In genomic region chr6:12017876-12018401, GRCh38 we compare ENCODE assay signal across 19 cellular contexts. TPM values are rescaled to one million over a fixed set of nuclear protein-coding genes. Genes with fewer than 3 reads are reported as not detected.
A peak's percentile ranks its signal among the peaks of the same experiment; 100 is the strongest.
DNase-seq lines count a peak whose midpoint lies in the region; ATAC-seq, FAIRE-seq and TF ChIP-seq lines count a peak whose summit lies in the region.
"Had no signal": no experiment of that assay in that cellular context is flagged by ENCODE, and none has a peak within 500 bp of the region (broad histone marks: within the 10 kb centered on the region; RNA-seq: fewer than 3 reads in every experiment).

No MANE protein-coding gene starts in this region.

- H3K36me3 ChIP-seq in K562 (ENCODE audit: control insufficient read depth, insufficient read depth, low read length), result peaks cover 83% of the 10 kb centered on the region
- H3K36me3 ChIP-seq in trophoblast cell (ENCODE audit: control insufficient read depth in 1 of 2, insufficient read depth in 2 of 2, low read length in 2 of 2), result peaks cover 22 to 25% of the 10 kb centered on the region in 2 experiments
- H3K36me3 ChIP-seq in body of pancreas (replicated peaks in 1 of 2; ENCODE audit: insufficient read depth in 1 of 2, low read depth in 2 of 2), result peaks cover 0 to 2% of the 10 kb centered on the region in 2 donors

- H3K9me3 ChIP-seq in CD4-positive, alpha-beta T cell (ENCODE audit: control insufficient read depth, low read length), result no peaks in the 10 kb centered on the region
- H3K9me3 ChIP-seq in K562 (replicated peaks; ENCODE audit: control insufficient read depth, insufficient read depth, low read depth, low read length) (peaks cover 14% of the 10 kb centered on the region), trophoblast cell (ENCODE audit: insufficient read depth, low read depth, low read length) (no peaks in the 10 kb centered on the region), body of pancreas (no peaks in the 10 kb centered on the region)

- no peak overlapping the region for H2BK12ac ChIP-seq in trophoblast cell (ENCODE audit: low read length)

- CTCF ChIA-PET in activated CD4-positive, alpha-beta T cell treated with anti-CD3 and anti-CD28 coated beads, Interleukin-2, amount 10 ng/mL, durations not matched to agents 7 days and 5 days (lab: Charles Lee), result interaction anchor here (1.1 to 1.5 kb wide), 2 partner anchors 10 to 13 kb away, joined by 4 to 5 read pairs; no protein-coding TSS in a partner anchor
- CTCF ChIA-PET in CD4-positive, alpha-beta T cell (lab: Charles Lee), result no interaction called here
- CTCF ChIA-PET in K562 (lab: Yijun Ruan, JAX; ENCODE audit: low intra/inter-chr PET ratio), result no interaction called here

- BruUV-seq in K562 (replicated peaks; lab: Mats Ljungman, UMichigan), result no TSS peak

- TF ChIP-seq POLR2A in K562 (conservative IDR thresholded peaks at IDR 0.05), result no peak
- no peak for TF ChIP-seq POLR2A in body of pancreas (IDR thresholded peaks at IDR 0.05)

- no peaks in the 10 kb centered on the region for H3K27me3 ChIP-seq in CD4-positive, alpha-beta T cell (ENCODE audit: control insufficient read depth, insufficient read depth, low read length)
- no peaks in the 10 kb centered on the region; a peak in 1 of 5 replicates for H3K27me3 ChIP-seq in K562 (ENCODE audit: control insufficient read depth in 2 of 2, insufficient read depth in 2 of 2, low read length in 2 of 2)
- H3K27me3 ChIP-seq in trophoblast cell (ENCODE audit: insufficient read depth, low read length), result no peaks in the 10 kb centered on the region
- no peaks in the 10 kb centered on the region for H3K27me3 ChIP-seq in body of pancreas
- H3K27me3 ChIP-seq: BLaER1 had no signal

- no peak overlapping the region for H3K4me3 ChIP-seq in K562
- no peak overlapping the region for H3K4me3 ChIP-seq in trophoblast cell (ENCODE audit: low read depth, low read length)
- H3K4me3 ChIP-seq in body of pancreas, result no peak overlapping the region
- H3K4me3 ChIP-seq: BLaER1, GM23248 had no signal

- TF ChIP-seq RAD21 in K562 (CRISPR knock-in tag; conservative IDR thresholded peaks at IDR 0.05 in 1 of 2, IDR thresholded peaks at IDR 0.05 in 1 of 2), result no peak

- no peak overlapping the region for H3K27ac ChIP-seq in CD4-positive, alpha-beta T cell (ENCODE audit: low read depth, low read length)
- H3K27ac ChIP-seq in K562 (ENCODE audit: extremely low read depth, low read depth, low read length) (no peak overlapping the region), trophoblast cell (ENCODE audit: low read depth, low read length) (no peak overlapping the region), body of pancreas (no peak overlapping the region)
- H3K27ac ChIP-seq: BLaER1, GM23248 had no signal

- H3K79me1 ChIP-seq in trophoblast cell (ENCODE audit: low read length), result peaks cover 4% of the 10 kb centered on the region

- no peak overlapping the region for H2BK5ac ChIP-seq in trophoblast cell (ENCODE audit: low read depth, low read length, poor library complexity)

- H3K4me2 ChIP-seq in K562 (ENCODE audit: insufficient read depth, low read length) (no peak overlapping the region), trophoblast cell (ENCODE audit: low read length) (no peak overlapping the region)
- H3K4me2 ChIP-seq: BLaER1 had no signal

- H3K79me2 ChIP-seq in K562 (ENCODE audit: control insufficient read depth, insufficient read depth, low read length), result peaks cover 88% of the 10 kb centered on the region
- H3K79me2 ChIP-seq in trophoblast cell (ENCODE audit: control insufficient read depth, insufficient read depth, low read length, poor library complexity), result peaks cover 3% of the 10 kb centered on the region

- H3K4ac ChIP-seq in trophoblast cell (ENCODE audit: low read depth, low read length), result no peak overlapping the region

- H4K8ac ChIP-seq in trophoblast cell (ENCODE audit: low read depth, low read length), result no peak overlapping the region

- POLR2A ChIA-PET in activated CD4-positive, alpha-beta T cell treated with anti-CD3 and anti-CD28 coated beads, Interleukin-2, amount 10 ng/mL, durations not matched to agents 7 days and 5 days (lab: Charles Lee), result no interaction called here
- POLR2A ChIA-PET in CD4-positive, alpha-beta T cell (lab: Charles Lee), result no interaction called here
- POLR2A ChIA-PET in K562 (lab: Yijun Ruan, JAX), result interaction anchor here (0.5 kb wide), 1 partner anchor 1363 kb away, joined by 3 read pairs; no protein-coding TSS in a partner anchor

- H3K9me1 ChIP-seq in K562 (ENCODE audit: control insufficient read depth, insufficient read depth, low read length), result no peaks in the 10 kb centered on the region

- H3K9me3 Mint-ChIP-seq in activated CD4-positive, alpha-beta T cell treated with anti-CD3 and anti-CD28 coated beads, Interleukin-2, amount 10 ng/mL, durations not matched to agents 7 days and 5 days, result peaks cover 18% of the 10 kb centered on the region
- no peaks in the 10 kb centered on the region for H3K9me3 Mint-ChIP-seq in CD4-positive, alpha-beta T cell

- no peak for ATAC-seq in CD4-positive, alpha-beta T cell (ENCODE audit: poor library complexity)
- ATAC-seq in K562 (no peak), body of pancreas (no peak)
- ATAC-seq: HCT116 had no signal

- 98% methylated on average over 30 of the region's 34 CpGs for WGBS in K562 (ENCODE audit: insufficient coverage, low coverage, missing lambda C conversion rate)
- no CpG with 5 or more reads among the region's 34 CpGs for WGBS in trophoblast cell (ENCODE audit: extremely low coverage, insufficient coverage, insufficient read length)
- WGBS in body of pancreas, 2 donors, result 93 to 96% methylated on average over 6 to 27 of the region's 34 CpGs

- H2AFZ ChIP-seq in K562 (ENCODE audit: low read depth, low read length) (no peak overlapping the region), trophoblast cell (ENCODE audit: insufficient read depth, low read length, poor library complexity) (no peak overlapping the region)
- H2AFZ ChIP-seq: GM23248 had no signal

- H4K91ac ChIP-seq in trophoblast cell (ENCODE audit: low read depth, low read length), result no peak overlapping the region

- peaks cover 70% of the 10 kb centered on the region for H3K36me3 Mint-ChIP-seq in activated CD4-positive, alpha-beta T cell treated with anti-CD3 and anti-CD28 coated beads, Interleukin-2, amount 10 ng/mL, durations not matched to agents 7 days and 5 days (ENCODE audit: low read depth)
- peaks cover 78% of the 10 kb centered on the region for H3K36me3 Mint-ChIP-seq in CD4-positive, alpha-beta T cell (ENCODE audit: low read depth)

- H3K4me1 ChIP-seq in K562 (replicated peaks in 1 of 2; ENCODE audit: control insufficient read depth in 2 of 2, insufficient read depth in 2 of 2, low read length in 2 of 2) (peaks cover 25 to 53% of the 10 kb centered on the region in 2 experiments), trophoblast cell (ENCODE audit: control insufficient read depth in 1 of 2, insufficient read depth in 2 of 2, low read length in 2 of 2) (peaks cover 0 to 4% of the 10 kb centered on the region in 2 experiments), body of pancreas (peaks cover 15% of the 10 kb centered on the region)

- peak overlapping the region; percentile 50 for H3K27ac Mint-ChIP-seq in activated CD4-positive, alpha-beta T cell treated with anti-CD3 and anti-CD28 coated beads, Interleukin-2, amount 10 ng/mL, durations not matched to agents 7 days and 5 days
- H3K27ac Mint-ChIP-seq in CD4-positive, alpha-beta T cell, result peak overlapping the region; percentile 78

- H2AK5ac ChIP-seq in trophoblast cell (ENCODE audit: low read length), result no peak overlapping the region

- intact Hi-C loops in CD4-positive, alpha-beta T cell (cut with DNase I, micrococcal nuclease), result loop anchor here in 1 of 2 experiments (5.0 to 10.0 kb wide), 2 partner anchors 34 to 1797 kb away; partner anchors contain the start of gene MCUR1
- intact Hi-C loops in K562 (cut with micrococcal nuclease), result no loop called here
- intact Hi-C loops in body of pancreas (cut with DNase I), result no loop called here

- peak overlapping the region; percentile 56 for H3K18ac ChIP-seq in trophoblast cell (ENCODE audit: low read length)

- H4K20me1 ChIP-seq in K562 (replicated peaks; ENCODE audit: control insufficient read depth, insufficient read depth, low read length), result no peaks in the 10 kb centered on the region

- DNase-seq in activated CD4-positive, alpha-beta T cell treated with anti-CD3 and anti-CD28 coated beads, Interleukin-2, amount 10 ng/mL, durations not matched to agents 7 days and 5 days, result no peak
- DNase-seq in activated CD4-positive, alpha-beta T cell treated with anti-CD3 and anti-CD28 coated beads for 1 hour, result no peak
- DNase-seq in CD4-positive, alpha-beta T cell, result no peak
- no peak for DNase-seq in K562 (ENCODE audit: extremely low read depth in 1 of 4, low spot score in 3 of 4)
- no peak for DNase-seq in trophoblast cell
- DNase-seq in middle frontal gyrus (ENCODE audit: extremely low spot score, low spot score), result no peak
- DNase-seq in body of pancreas, result no peak
- no peak for DNase-seq in GM19240 (ENCODE audit: insufficient read length, low spot score)
- DNase-seq: 8988T, AML-193, COR-L47, DMS53, GF-D8, GM23248, IMR-90 had no signal

- in situ Hi-C loops in K562 (cut with MboI), result no loop called here

- TF ChIP-seq EP300 in K562 (IDR thresholded peaks at IDR 0.05; ENCODE audit: low read length), result no peak

- H2BK120ac ChIP-seq in trophoblast cell (ENCODE audit: insufficient read depth, low read length, poor library complexity), result no peak overlapping the region

- peaks cover 49% of the 10 kb centered on the region for H3K4me1 Mint-ChIP-seq in activated CD4-positive, alpha-beta T cell treated with anti-CD3 and anti-CD28 coated beads, Interleukin-2, amount 10 ng/mL, durations not matched to agents 7 days and 5 days
- H3K4me1 Mint-ChIP-seq in CD4-positive, alpha-beta T cell (ENCODE audit: low read depth), result peaks cover 86% of the 10 kb centered on the region

- no peak overlapping the region for H3K14ac ChIP-seq in trophoblast cell (ENCODE audit: low read length)

- H3K4me3 Mint-ChIP-seq in activated CD4-positive, alpha-beta T cell treated with anti-CD3 and anti-CD28 coated beads, Interleukin-2, amount 10 ng/mL, durations not matched to agents 7 days and 5 days, result no peak overlapping the region
- peak overlapping the region; percentile 22 for H3K4me3 Mint-ChIP-seq in CD4-positive, alpha-beta T cell
- H3K4me3 Mint-ChIP-seq: CD4-positive, alpha-beta memory T cell had no signal

- H4K12ac ChIP-seq in trophoblast cell (ENCODE audit: low read depth, low read length), result no peak overlapping the region

- no peak for FAIRE-seq in K562 (lab: Jason Lieb, UNC)
- FAIRE-seq: H54 had no signal

- no peaks in the 10 kb centered on the region for H3K27me3 Mint-ChIP-seq in activated CD4-positive, alpha-beta T cell treated with anti-CD3 and anti-CD28 coated beads, Interleukin-2, amount 10 ng/mL, durations not matched to agents 7 days and 5 days
- H3K27me3 Mint-ChIP-seq in CD4-positive, alpha-beta T cell, result peaks cover 4% of the 10 kb centered on the region

- H3K9ac ChIP-seq in K562 (ENCODE audit: insufficient read depth in 1 of 2, low read depth in 2 of 2, low read length in 2 of 2), result no peak overlapping the region
- no peak overlapping the region for H3K9ac ChIP-seq in trophoblast cell (ENCODE audit: low read length)
- H3K9ac ChIP-seq: BLaER1, GM23248 had no signal

- no peak for TF ChIP-seq CTCF in CD4-positive, alpha-beta T cell (IDR thresholded peaks at IDR 0.05)
- TF ChIP-seq CTCF in K562 (IDR thresholded peaks at IDR 0.05 in 2 of 3, conservative IDR thresholded peaks at IDR 0.05 in 1 of 3; ENCODE audit: insufficient read depth in 2 of 3, low read depth in 1 of 3, low read length in 3 of 3) (no peak), body of pancreas (IDR thresholded peaks at IDR 0.05) (no peak)

- H3K23ac ChIP-seq in trophoblast cell (ENCODE audit: low read length), result no peak overlapping the region

RNA-seq across cellular contexts. Expression of gene HIVEP1, which starts 5.8 kb away (rescaled TPM):
- total RNA-seq in activated CD4-positive, alpha-beta T cell treated with anti-CD3 and anti-CD28 coated beads, Interleukin-2, amount 10 ng/mL, durations not matched to agents 7 days and 5 days, result 10 to 100 TPM; 24.2 to 33.0 TPM
- 10 to 100 TPM; 76.3 to 78.8 TPM for total RNA-seq in CD4-positive, alpha-beta T cell
- 53.0 and 162 TPM in 2 replicates for total RNA-seq in K562 (2011; cell fraction: chromatin; rRNA removed; ENCODE audit: low replicate concordance)
- total RNA-seq in K562 (2011; cell fraction: nucleolus; rRNA removed), result 38.2 and 56.5 TPM in 2 replicates
- 82.4 and 142 TPM in 2 replicates for total RNA-seq in K562 (2011; cell fraction: nucleoplasm; rRNA removed)
- total RNA-seq in K562 (2014; rRNA removed) (19.3 and 21.7 TPM in 2 replicates), K562 (2014; rRNA removed; fragmentation: Illumina TruSeq; extraction: Trizol) (33.3 and 37.1 TPM in 2 replicates), K562 (2015; rRNA removed; fragmentation: Illumina TruSeq; extraction: Trizol) (29.3 and 30.4 TPM in 2 replicates), K562 (2021) (25.8 and 28.8 TPM in 2 replicates), body of pancreas (10 to 100 TPM; 12.5 to 15.2 TPM)
- polyA plus RNA-seq in K562 (2011; rRNA removed) (16.9 and 18.2 TPM in 2 replicates), K562 (2014; fragmentation: Illumina TruSeq; extraction: Trizol) (20.9 and 24.9 TPM in 2 replicates), K562 (2014; fragmentation: Nextera tagmentation; extraction: Ambion mirVana) (1 to 10 TPM; 6.0 to 6.2 TPM), K562 (2014; rRNA removed) (14.6 and 18.4 TPM in 2 replicates)
- 19.3 and 22.5 TPM in 2 replicates for polyA plus RNA-seq in K562 (2011; cell fraction: cytosol; rRNA removed)
- polyA plus RNA-seq in K562 (2011; cell fraction: nucleus; rRNA removed), result 35.9 and 42.5 TPM in 2 replicates
- 11.0 and 12.9 TPM in 2 replicates for polyA plus RNA-seq in K562 (2012)
- polyA minus RNA-seq in K562 (2011; rRNA and poly(A)+ RNA removed), result 64.9 and 75.2 TPM in 2 replicates
- polyA minus RNA-seq in K562 (2011; cell fraction: cytosol; rRNA and poly(A)+ RNA removed), result 21.6 and 23.0 TPM in 2 replicates
- 68.8 and 114 TPM in 2 replicates for polyA minus RNA-seq in K562 (2011; cell fraction: nucleus; rRNA and poly(A)+ RNA removed)
- polyA plus RNA-seq in trophoblast cell (2013), result 14.7 and 15.4 TPM in 2 replicates
